22 cellular contexts compared by ENCODE assay signal in the genomic region with DNA sequence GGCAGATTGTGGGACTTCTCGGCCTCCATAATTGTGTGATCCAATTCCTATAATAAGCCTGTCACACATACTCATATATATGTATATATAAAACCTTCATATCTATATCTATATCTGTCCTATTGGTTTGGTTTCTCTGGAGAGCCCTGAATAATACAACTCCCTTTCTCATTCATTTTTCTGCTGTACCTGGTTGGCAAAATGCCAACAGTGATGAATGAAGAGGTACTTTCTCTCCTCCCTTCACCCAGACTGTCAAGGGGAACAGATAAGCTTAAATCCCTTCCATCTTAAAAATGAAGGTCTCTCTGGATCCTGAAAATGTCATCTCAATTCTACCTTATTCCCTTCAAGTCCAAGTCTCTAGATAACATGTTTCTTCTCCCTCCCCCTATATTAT.
DNase-seq lines count a peak whose midpoint lies in the region; ATAC-seq and TF ChIP-seq lines count a peak whose summit lies in the region.
"Had no signal": no experiment of that assay in that cellular context is flagged by ENCODE, and none has a peak within 500 bp of the region (broad histone marks: within the 10 kb centered on the region; RNA-seq: fewer than 3 reads in every experiment).

No MANE protein-coding gene starts in this region.

- no peak for ATAC-seq in GM19452 (IDR thresholded peaks at IDR 0.05; ENCODE audit: unreplicated experiment)
- ATAC-seq: PC-3, SK-N-SH treated with all-trans-retinoic acid at 6 μM for 48 hours had no signal

- H3K4me1 ChIP-seq in mammary epithelial cell (ENCODE audit: insufficient read depth, low read length): no peaks in the 10 kb centered on the region
- H3K4me1 ChIP-seq in breast epithelium: no peaks in the 10 kb centered on the region
- H3K4me1 ChIP-seq: BE2C had no signal

- TF ChIP-seq POLR2A in breast epithelium (IDR thresholded peaks at IDR 0.05): no peak

- in situ Hi-C loops in mammary epithelial cell (cut with MboI; ENCODE audit: low sequenced_read_pairs in 2 of 2): no loop called here

- H2AFZ ChIP-seq in mammary epithelial cell (ENCODE audit: low read depth, low read length): no peak overlapping the region

- CTCF ChIA-PET in mammary epithelial cell (lab: Charles Lee; ENCODE audit: low non-redundant PET): no interaction called here

- intact Hi-C loops in mammary epithelial cell (cut with micrococcal nuclease) (no loop called here), breast epithelium (cut with DNase I; ENCODE audit: low total_unique reads) (loop anchor here (5.0 kb wide), 1 partner anchor 277 kb away; no protein-coding TSS in a partner anchor)

- TF ChIP-seq CTCF in mammary epithelial cell (conservative IDR thresholded peaks at IDR 0.05 in 1 of 2, IDR thresholded peaks at IDR 0.05 in 1 of 2; ENCODE audit: extremely low read depth in 1 of 2, insufficient read depth in 1 of 2, low read depth in 1 of 2, low read length in 2 of 2) (no peak), breast epithelium (IDR thresholded peaks at IDR 0.05) (no peak)

- H3K9me3 ChIP-seq in mammary epithelial cell (replicated peaks; ENCODE audit: insufficient read depth, low read length) (no peaks in the 10 kb centered on the region), breast epithelium (no peaks in the 10 kb centered on the region)
- H3K9me3 ChIP-seq: BE2C had no signal

- dilution Hi-C loops in mammary epithelial cell (cut with HindIII; ENCODE audit: low sequenced_read_pairs): no loop called here

- H3K4me2 ChIP-seq in mammary epithelial cell (ENCODE audit: insufficient read depth, low read depth, low read length): no peak overlapping the region

- no peak overlapping the region for H3K27ac ChIP-seq in mammary epithelial cell (ENCODE audit: insufficient read depth, low read depth, low read length)
- no peak overlapping the region for H3K27ac ChIP-seq in breast epithelium

- no peak overlapping the region for H3K9ac ChIP-seq in mammary epithelial cell (ENCODE audit: insufficient read depth, low read length)

- WGBS in mammary epithelial cell (ENCODE audit: low coverage, missing lambda C conversion rate): 100% methylated on average over 1 of the region's 1 CpG

- no peak overlapping the region for H3K4me3 ChIP-seq in mammary epithelial cell (replicated peaks in 1 of 3; ENCODE audit: insufficient read depth in 1 of 3, low read depth in 2 of 3, low read length in 3 of 3)
- no peak overlapping the region for H3K4me3 ChIP-seq in breast epithelium

- no peaks in the 10 kb centered on the region for H3K79me2 ChIP-seq in mammary epithelial cell (ENCODE audit: insufficient read depth, low read length)

- DNase-seq in DMS53 (lab: John Stamatoyannopoulos, UW) (peak; percentile 14), DMS53 treated with DMSO at 0.1 percent for 48 hours (lab: John Stamatoyannopoulos, UW; ENCODE audit: unreplicated experiment) (no peak), mammary epithelial cell (peak; percentile 9), breast epithelium (ENCODE audit: low spot score in 2 of 2) (no peak), NCI-H69 (lab: John Stamatoyannopoulos, UW) (peak; percentile 75), germinal center (ENCODE audit: low spot score) (no peak), SKM-1 (lab: John Stamatoyannopoulos, UW; ENCODE audit: unreplicated experiment) (no peak)
- DNase-seq: 8988T; ACHN; BE2C; CD8-positive, alpha-beta memory T cell; DMS153; Kasumi-1; NCI-H1092 treated with DMSO at 0.1 percent for 48 hours; NCI-H187 treated with DMSO at 0.1 percent for 48 hours; NCI-H2171; NCI-H226; NCI-H524; PC-3; T-helper 2 cell had no signal

- H3K36me3 ChIP-seq in mammary epithelial cell (ENCODE audit: insufficient read depth, low read length) (no peaks in the 10 kb centered on the region), breast epithelium (no peaks in the 10 kb centered on the region)
- H3K36me3 ChIP-seq: BE2C had no signal

- H4K20me1 ChIP-seq in mammary epithelial cell (ENCODE audit: insufficient read depth, low read length): no peaks in the 10 kb centered on the region

- H3K27me3 ChIP-seq in mammary epithelial cell (ENCODE audit: insufficient read depth, low read length): no peaks in the 10 kb centered on the region
- no peaks in the 10 kb centered on the region for H3K27me3 ChIP-seq in breast epithelium
- H3K27me3 ChIP-seq: BE2C had no signal

- no TSS peak for BruUV-seq in mammary epithelial cell (replicated peaks; lab: Mats Ljungman, UMichigan)

Comparison
In these comparisons a context has a peak if more than half of its experiments do, and no peak if none do; other contexts are left out.
1. DNase-seq: peak in DMS53 (single experiment), mammary epithelial cell (single experiment) and NCI-H69 (single experiment); none in DMS53 treated with DMSO at 0.1 percent for 48 hours (single experiment), breast epithelium (0 of 2), germinal center (single experiment) and SKM-1 (single experiment).